8 cellular contexts compared by ENCODE assay signal in the genomic region with DNA sequence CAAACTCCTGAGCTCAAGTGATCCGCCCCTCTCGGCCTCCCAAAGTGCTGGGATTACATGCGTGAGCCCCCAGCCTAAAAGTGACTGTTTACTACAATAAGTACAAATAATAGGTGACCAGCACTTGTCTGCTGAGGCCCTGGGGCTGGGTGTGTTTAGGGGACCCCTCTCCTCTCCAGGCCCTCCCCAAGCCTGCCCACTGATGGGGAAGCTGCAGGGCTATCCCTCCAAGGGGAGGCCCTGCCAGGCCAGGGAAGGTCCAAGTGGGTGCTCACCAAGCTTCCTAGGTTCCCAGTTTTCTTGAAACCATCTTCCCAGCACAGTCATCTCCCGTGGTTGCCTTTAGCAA.
DNase-seq lines count a peak whose midpoint lies in the region; ATAC-seq and TF ChIP-seq lines count a peak whose summit lies in the region.

No MANE protein-coding gene starts in this region.

- H3K4me3 Mint-ChIP-seq in activated T-cell treated with anti-CD3 and anti-CD28 coated beads, Interleukin-2, amount 50 U/mL, for 72 hours = peak overlapping the region; percentile 88 to 92
- peak overlapping the region; percentile 86 for H3K4me3 Mint-ChIP-seq in T-helper 17 cell
- H3K4me3 Mint-ChIP-seq in glutamatergic neuron (ENCODE audit: unreplicated experiment) = peak overlapping the region; percentile 43

- no peak for TF ChIP-seq CTCF in glutamatergic neuron (IDR thresholded peaks at IDR 0.05; ENCODE audit: partially characterized antibody, unreplicated experiment)
- no peak for TF ChIP-seq CTCF in suprapubic skin (IDR thresholded peaks at IDR 0.05)

- peak overlapping the region; percentile 14 for H3K27ac Mint-ChIP-seq in activated T-cell treated with anti-CD3 and anti-CD28 coated beads, Interleukin-2, amount 50 U/mL, for 72 hours
- peak overlapping the region; percentile 87 for H3K27ac Mint-ChIP-seq in T-helper 17 cell
- peak overlapping the region; percentile 26 for H3K27ac Mint-ChIP-seq in glutamatergic neuron (ENCODE audit: unreplicated experiment)

- TF ChIP-seq POLR2A in suprapubic skin (IDR thresholded peaks at IDR 0.05) = no peak

- TF ChIP-seq EP300 in suprapubic skin (IDR thresholded peaks at IDR 0.05) = no peak

- H3K36me3 ChIP-seq in suprapubic skin = no peaks in the 10 kb centered on the region

- WGBS in suprapubic skin = 76% methylated on average over 4 of the region's 4 CpGs

- no peaks in the 10 kb centered on the region for H3K27me3 Mint-ChIP-seq in activated T-cell treated with anti-CD3 and anti-CD28 coated beads, Interleukin-2, amount 50 U/mL, for 72 hours (ENCODE audit: low read depth)
- no peaks in the 10 kb centered on the region for H3K27me3 Mint-ChIP-seq in T-helper 17 cell
- peaks cover 14% of the 10 kb centered on the region for H3K27me3 Mint-ChIP-seq in glutamatergic neuron (ENCODE audit: unreplicated experiment)

- no peaks in the 10 kb centered on the region for H3K36me3 Mint-ChIP-seq in activated T-cell treated with anti-CD3 and anti-CD28 coated beads, Interleukin-2, amount 50 U/mL, for 72 hours (ENCODE audit: insufficient read depth in 2 of 2)
- H3K36me3 Mint-ChIP-seq in T-helper 17 cell (ENCODE audit: low read depth) (no peaks in the 10 kb centered on the region), glutamatergic neuron (ENCODE audit: unreplicated experiment) (no peaks in the 10 kb centered on the region)

- peak overlapping the region; percentile 88 for H3K4me3 ChIP-seq in suprapubic skin

- no peak for ATAC-seq in activated T-cell treated with anti-CD3 and anti-CD28 coated beads, Interleukin-2, amount 50 U/mL, for 72 hours (replicated peaks in 1 of 2)
- no peak for ATAC-seq in T-helper 17 cell
- no peak for ATAC-seq in HG02798 (IDR thresholded peaks at IDR 0.05; ENCODE audit: poor library complexity, unreplicated experiment)

- no peaks in the 10 kb centered on the region for H3K9me3 ChIP-seq in T-helper 17 cell (ENCODE audit: control insufficient read depth, low read length, poor library complexity, severe bottlenecking)
- no peaks in the 10 kb centered on the region for H3K9me3 ChIP-seq in suprapubic skin

- peaks cover 46% of the 10 kb centered on the region for H3K4me1 ChIP-seq in suprapubic skin

- H3K9me3 Mint-ChIP-seq in activated T-cell treated with anti-CD3 and anti-CD28 coated beads, Interleukin-2, amount 50 U/mL, for 72 hours = no peaks in the 10 kb centered on the region
- H3K9me3 Mint-ChIP-seq in glutamatergic neuron (ENCODE audit: unreplicated experiment) = peaks cover 5% of the 10 kb centered on the region

- H3K4me1 Mint-ChIP-seq in activated T-cell treated with anti-CD3 and anti-CD28 coated beads, Interleukin-2, amount 50 U/mL, for 72 hours (ENCODE audit: low read depth) = peaks cover 46% of the 10 kb centered on the region
- H3K4me1 Mint-ChIP-seq in T-helper 17 cell = peaks cover 29% of the 10 kb centered on the region
- peaks cover 25% of the 10 kb centered on the region for H3K4me1 Mint-ChIP-seq in glutamatergic neuron (ENCODE audit: low read depth, unreplicated experiment)

- DNase-seq in activated T-cell treated with anti-CD3 and anti-CD28 coated beads, Interleukin-2, amount 50 U/mL, for 72 hours = no peak
- DNase-seq in activated T-cell treated with anti-CD3 and anti-CD28 coated beads, Interleukin-2, amount 50 U/mL, for 1 hour = no peak
- DNase-seq in T-helper 17 cell (no peak), glutamatergic neuron (no peak), suprapubic skin (ENCODE audit: low spot score in 2 of 2) (peak in 1 of 2 donors; percentile 56), substantia nigra (lab: John Stamatoyannopoulos, UW) (no peak), NCI-H1436 treated with DMSO at 0.1 percent for 48 hours (lab: John Stamatoyannopoulos, UW) (no peak)

- H3K27ac ChIP-seq in suprapubic skin (peak overlapping the region; percentile 94), substantia nigra (ENCODE audit: low read depth, low read length, poor library complexity, severe bottlenecking) (no peak overlapping the region)

- no peaks in the 10 kb centered on the region for H3K27me3 ChIP-seq in suprapubic skin

Comparison
In these comparisons a context has a peak if more than half of its experiments do, and no peak if none do; other contexts are left out.
1. H3K27ac Mint-ChIP-seq: peak in every context shown above with its lines; median percentile 87 in T-helper 17 cell; 26 in glutamatergic neuron; 14 in activated T-cell treated with anti-CD3 and anti-CD28 coated beads, Interleukin-2, amount 50 U/mL, for 72 hours.